In genomic region chr2:230986520-230987136, GRCh38 we compare ENCODE assay signal across 8 cellular contexts. TPM values are rescaled to one million over a fixed set of nuclear protein-coding genes. Genes with fewer than 3 reads are reported as not detected.
A peak's percentile ranks its signal among the peaks of the same experiment; 100 is the strongest.
DNase-seq lines count a peak whose midpoint lies in the region; ATAC-seq, FAIRE-seq and TF ChIP-seq lines count a peak whose summit lies in the region.

No MANE protein-coding gene starts in this region.

- peak overlapping the region; percentile 61; the same call in 1 of the 2 replicates for H2BK20ac ChIP-seq in H1 (ENCODE audit: low read length)

- H3K9ac ChIP-seq in MM.1S (ENCODE audit: low read length) (peak overlapping the region; percentile 30; the same call in 1 of the 2 replicates), H1 (replicated peaks in 1 of 4; ENCODE audit: extremely low read depth in 1 of 4, low read depth in 3 of 4, low read length in 3 of 4) (no peak overlapping the region)

- no peaks in the 10 kb centered on the region for H3K9me2 ChIP-seq in MM.1S (replicated peaks; ENCODE audit: insufficient read depth, low read length)

- H3K4me3 Mint-ChIP-seq in CD4-positive, alpha-beta memory T cell = peak overlapping the region; percentile 52 to 73 (median 63)

- H3K36me3 ChIP-seq in CD4-positive, alpha-beta memory T cell (ENCODE audit: insufficient read depth, low read length) = no peaks in the 10 kb centered on the region
- H3K36me3 ChIP-seq in MM.1S (replicated peaks; ENCODE audit: insufficient read depth, low read length) (no peaks in the 10 kb centered on the region), H1 (ENCODE audit: control insufficient read depth in 2 of 4, insufficient read depth in 4 of 4, low read length in 3 of 4) (no peaks in the 10 kb centered on the region), osteoblast (ENCODE audit: insufficient read depth, low read length) (no peaks in the 10 kb centered on the region)

- peak overlapping the region; percentile 25; the same call in 1 of the 2 replicates for H2AK5ac ChIP-seq in H1 (ENCODE audit: low read depth, low read length)

- H3K4me2 ChIP-seq in MM.1S (ENCODE audit: low read depth, low read length) = peak overlapping the region; percentile 99
- H3K4me2 ChIP-seq in H1 (ENCODE audit: insufficient read depth in 1 of 2, low read depth in 2 of 2, low read length in 2 of 2) = peak overlapping the region; percentile 0 to 70; a peak in 3 of 4 replicates
- peak overlapping the region; percentile 87 for H3K4me2 ChIP-seq in osteoblast (ENCODE audit: insufficient read depth, low read length)

- H3K23ac ChIP-seq in H1 (ENCODE audit: insufficient read length) = no peak overlapping the region

- H3K79me2 ChIP-seq in MM.1S (ENCODE audit: low read length) (no peaks in the 10 kb centered on the region), H1 (ENCODE audit: control insufficient read depth in 1 of 2, insufficient read depth in 2 of 2, low read length in 2 of 2) (no peaks in the 10 kb centered on the region), osteoblast (ENCODE audit: insufficient read depth, low read length) (no peaks in the 10 kb centered on the region)

- peak overlapping the region in 1 of 2 donors; percentile 63 for H3K4me3 ChIP-seq in CD4-positive, alpha-beta memory T cell (ENCODE audit: low read length in 2 of 2)
- peak overlapping the region; percentile 67 for H3K4me3 ChIP-seq in MM.1S (ENCODE audit: low read length)
- H3K4me3 ChIP-seq in H1 (ENCODE audit: extremely low read depth in 1 of 4, insufficient read depth in 2 of 4, low read depth in 3 of 4, low read length in 4 of 4) = peak overlapping the region in 3 of 4 experiments; percentile 30 to 52 (median 30); a peak in 6 of 8 replicates
- H3K4me3 ChIP-seq in osteoblast (ENCODE audit: insufficient read depth, low read length) = peak overlapping the region; percentile 64

- H3K4me1 ChIP-seq in CD4-positive, alpha-beta memory T cell (ENCODE audit: insufficient read depth, low read length) = peaks cover 24% of the 10 kb centered on the region
- H3K4me1 ChIP-seq in MM.1S (ENCODE audit: low read length) (no peaks in the 10 kb centered on the region), H1 (replicated peaks in 1 of 4; ENCODE audit: control insufficient read depth in 3 of 4, insufficient read depth in 4 of 4, low read length in 3 of 4) (peaks cover 0 to 11% (median 5%) of the 10 kb centered on the region in 4 experiments; a peak in 6 of 7 replicates), osteoblast (ENCODE audit: insufficient read depth, low read length) (peaks cover 4% of the 10 kb centered on the region)

- H2AFZ ChIP-seq in MM.1S (ENCODE audit: low read length) (peak overlapping the region; percentile 96), H1 (ENCODE audit: low read length) (peak overlapping the region; percentile 55; the same call in 1 of the 2 replicates), osteoblast (ENCODE audit: low read length) (peak overlapping the region; percentile 91)

- WGBS in H1 (ENCODE audit: extremely low coverage in 1 of 2, insufficient coverage in 1 of 2, insufficient read length in 1 of 2, insufficient replicate concordance in 2 of 2, low coverage in 1 of 2, low lambda C conversion rate in 2 of 2, missing lambda C conversion rate in 1 of 2), 2 experiments = 78% methylated on average over 13 of the region's 15 CpGs; no CpG with 5 or more reads in 1 of the 2 experiments

- TF ChIP-seq POLR2A in H1 (IDR thresholded peaks at IDR 0.05; ENCODE audit: control extremely low read depth in 1 of 2, low read depth in 2 of 2, low read length in 2 of 2) = no peak

- peak overlapping the region; percentile 87; the same call in 1 of the 2 replicates for H2BK12ac ChIP-seq in H1 (ENCODE audit: low read depth, low read length)

- POLR2A ChIA-PET in CD4-positive, alpha-beta memory T cell (lab: Charles Lee; ENCODE audit: partially characterized antibody) = interaction anchor here (0.6 to 2.2 kb wide), 10 partner anchors 61 to 162 kb away, joined by 3 to 14 read pairs (median 5); partner anchors contain the start of genes GPR55 and ITM2C
- POLR2A ChIA-PET in H1 (lab: Charles Lee; ENCODE audit: partially characterized antibody) = interaction anchor here (0.6 to 3.3 kb wide), 7 partner anchors 40 to 137 kb away, joined by 3 to 13 read pairs (median 4); partner anchors contain the start of gene GPR55

- peak overlapping the region; percentile 4 for H3K4ac ChIP-seq in H1 (replicated peaks; ENCODE audit: insufficient read length, low read depth, low read length)

- no peak for TF ChIP-seq EP300 in H1 (IDR thresholded peaks at IDR 0.05; ENCODE audit: borderline replicate concordance in 1 of 2, low read depth in 2 of 2, low read length in 2 of 2)

- peak overlapping the region; percentile 71 for H3K18ac ChIP-seq in H1 (ENCODE audit: extremely low read depth, low read length)

- intact Hi-C loops in CD4-positive, alpha-beta memory T cell (cut with micrococcal nuclease) = loop anchor here (1.0 kb wide), 4 partner anchors 62 to 162 kb away; no protein-coding TSS in a partner anchor

- FAIRE-seq in H1 (lab: Jason Lieb, UNC) = no peak

- no peaks in the 10 kb centered on the region for H3F3A ChIP-seq in MM.1S (ENCODE audit: insufficient read depth, low read length)

- no peak overlapping the region for H3K56ac ChIP-seq in H1 (replicated peaks; ENCODE audit: insufficient read length, low read depth, low read length)

- H3K36me3 Mint-ChIP-seq in CD4-positive, alpha-beta memory T cell = no peaks in the 10 kb centered on the region

- peak overlapping the region; percentile 64; the same call in 1 of the 2 replicates for H4K8ac ChIP-seq in H1 (ENCODE audit: extremely low read depth, insufficient read depth, low read length)

- no peaks in the 10 kb centered on the region for H3K27me3 ChIP-seq in CD4-positive, alpha-beta memory T cell (ENCODE audit: insufficient read depth, low read length)
- H3K27me3 ChIP-seq in MM.1S (replicated peaks; ENCODE audit: insufficient read depth, low read length) (no peaks in the 10 kb centered on the region), H1 (replicated peaks in 1 of 4; ENCODE audit: control insufficient read depth in 3 of 4, extremely low read depth in 1 of 4, insufficient read depth in 3 of 4, low read length in 3 of 4) (peaks cover 0 to 4% (median 2%) of the 10 kb centered on the region in 4 experiments; a peak in 3 of 7 replicates), osteoblast (ENCODE audit: insufficient read depth, low read length) (peaks cover 6% of the 10 kb centered on the region)

- CTCF ChIA-PET in CD4-positive, alpha-beta memory T cell (lab: Charles Lee; ENCODE audit: partially characterized antibody) = interaction anchor here (0.6 to 8.4 kb wide), 25 partner anchors 9 to 168 kb away, joined by 3 to 256 read pairs (median 5); partner anchors contain the start of genes GPR55 and SPATA3
- CTCF ChIA-PET in H1 (lab: Charles Lee; ENCODE audit: partially characterized antibody) = interaction anchor here (0.9 to 11.0 kb wide), 32 partner anchors 13 to 178 kb away, joined by 3 to 136 read pairs (median 6); partner anchors contain the start of genes GPR55 and PSMD1

- H3K27me3 Mint-ChIP-seq in CD4-positive, alpha-beta memory T cell = peaks cover 3 to 6% of the 10 kb centered on the region in 2 donors

- no peak for TF ChIP-seq CTCF in MM.1S (IDR thresholded peaks at IDR 0.05; ENCODE audit: low read length)
- TF ChIP-seq CTCF in H1 (IDR thresholded peaks at IDR 0.05; ENCODE audit: control extremely low read depth in 1 of 3, insufficient read depth in 1 of 3, low read depth in 1 of 3, low read length in 3 of 3) = no peak
- TF ChIP-seq CTCF in osteoblast (IDR thresholded peaks at IDR 0.05; ENCODE audit: extremely low read depth, low read depth, low read length) = no peak

- H4K20me1 ChIP-seq in MM.1S (ENCODE audit: insufficient read depth, low read length) (no peaks in the 10 kb centered on the region), H1 (replicated peaks in 1 of 2; ENCODE audit: control insufficient read depth in 1 of 2, insufficient read depth in 2 of 2, low read length in 2 of 2) (no peaks in the 10 kb centered on the region), osteoblast (ENCODE audit: insufficient read depth, low read length) (no peaks in the 10 kb centered on the region)

- H3K27ac ChIP-seq in CD4-positive, alpha-beta memory T cell (ENCODE audit: low read depth, low read length) = no peak overlapping the region
- H3K27ac ChIP-seq in MM.1S (ENCODE audit: low read length) (no peak overlapping the region), H1 (ENCODE audit: low read depth, low read length) (no peak overlapping the region), osteoblast (ENCODE audit: low read depth, low read length) (no peak overlapping the region)

- no peaks in the 10 kb centered on the region for H3K9me3 Mint-ChIP-seq in CD4-positive, alpha-beta memory T cell

- no peaks in the 10 kb centered on the region; the same call in 1 of the 2 replicates for H3K23me2 ChIP-seq in H1 (ENCODE audit: low read depth, low read length)

- peak in 1 of 5 donors; percentile 14 for DNase-seq in CD4-positive, alpha-beta memory T cell
- DNase-seq in MM.1S (no peak), H1 (ENCODE audit: low read depth in 1 of 2, low spot score in 2 of 2) (no peak), osteoblast (ENCODE audit: insufficient read length, low spot score, missing footprints) (peak; percentile 82), NAMALWA (ENCODE audit: low spot score) (no peak), RKO (ENCODE audit: low spot score) (no peak)

- peaks cover 12 to 28% (median 21%) of the 10 kb centered on the region in 4 donors for H3K4me1 Mint-ChIP-seq in CD4-positive, alpha-beta memory T cell

- ATAC-seq in HG02623 (IDR thresholded peaks at IDR 0.05; ENCODE audit: unreplicated experiment) = no peak
- ATAC-seq in activated CD4-positive, CD25-positive, alpha-beta regulatory T cell treated with anti-CD3 and anti-CD28 coated beads, Interleukin-2, amount 50 U/mL, for 24 hours = no peak

- H2BK5ac ChIP-seq in H1 (ENCODE audit: low read depth, low read length) = peak overlapping the region; percentile 32; the same call in 1 of the 2 replicates

- peak overlapping the region in 2 of 7 donors; percentile 41 to 74 for H3K27ac Mint-ChIP-seq in CD4-positive, alpha-beta memory T cell

- H2BK15ac ChIP-seq in H1 (ENCODE audit: low read length) = peak overlapping the region; percentile 88; the same call in 1 of the 2 replicates

- TF ChIP-seq RAD21 in H1 (IDR thresholded peaks at IDR 0.05 in 1 of 2, conservative IDR thresholded peaks at IDR 0.05 in 1 of 2; ENCODE audit: low read depth in 2 of 2, low read length in 2 of 2) = no peak

- H3K79me1 ChIP-seq in H1 (ENCODE audit: low read depth, low read length) = no peaks in the 10 kb centered on the region

- no peak overlapping the region for H4K5ac ChIP-seq in H1 (ENCODE audit: insufficient read length, low read depth, low read length)

- H3K14ac ChIP-seq in H1 (ENCODE audit: insufficient read length) = no peak overlapping the region

- H3K9me3 ChIP-seq in CD4-positive, alpha-beta memory T cell (ENCODE audit: control insufficient read depth in 1 of 2, low read length in 2 of 2) = no peaks in the 10 kb centered on the region
- H3K9me3 ChIP-seq in MM.1S (replicated peaks; ENCODE audit: insufficient read depth, low read length) (no peaks in the 10 kb centered on the region), H1 (ENCODE audit: insufficient read depth in 2 of 2, low read depth in 1 of 2, low read length in 1 of 2) (no peaks in the 10 kb centered on the region), osteoblast (ENCODE audit: low read depth, low read length) (no peaks in the 10 kb centered on the region)

- H4K91ac ChIP-seq in H1 (replicated peaks; ENCODE audit: insufficient read length, low read length) = peak overlapping the region; percentile 45

- H2BK120ac ChIP-seq in H1 (replicated peaks; ENCODE audit: low read depth, low read length) = no peak overlapping the region

RNA-seq across cellular contexts. Expression of gene SPATA3, which starts 9.3 kb away (rescaled TPM):
- total RNA-seq in CD4-positive, alpha-beta memory T cell = not detected
- not detected for polyA plus RNA-seq in CD4-positive, alpha-beta memory T cell
- not detected in 2 replicates for total RNA-seq in H1 (2021; fragmentation: NEBNext Ultra II Directional; extraction: Animal tissue kit (Norgen Biotek cat#: 25700))
- not detected in 2 replicates for polyA plus RNA-seq in H1 (2011; rRNA removed)
- polyA plus RNA-seq in H1 (2011; cell fraction: cytosol; rRNA removed) = not detected
- not detected for polyA plus RNA-seq in H1 (2011; cell fraction: nucleus; rRNA removed)
- polyA plus RNA-seq in H1 (2012, experiment 1 of 2) = not detected in 4 replicates
- not detected for polyA plus RNA-seq in H1 (2012, experiment 2 of 2)
- polyA plus RNA-seq in H1 (2013, experiment 1 of 2) = not detected
- not detected for polyA plus RNA-seq in H1 (2013, experiment 2 of 2)
- polyA minus RNA-seq in H1 (2011; rRNA and poly(A)+ RNA removed) = not detected in 2 replicates
- not detected for polyA minus RNA-seq in H1 (2011; cell fraction: cytosol; rRNA and poly(A)+ RNA removed)
- polyA minus RNA-seq in H1 (2011; cell fraction: nucleus; rRNA and poly(A)+ RNA removed) = not detected
- not detected in 2 replicates for total RNA-seq in osteoblast

RNA-seq across cellular contexts. Expression of gene C2orf72, which starts 50.7 kb away (rescaled TPM):
- total RNA-seq in CD4-positive, alpha-beta memory T cell = not detected
- not detected for polyA plus RNA-seq in CD4-positive, alpha-beta memory T cell
- total RNA-seq in H1 (2021; fragmentation: NEBNext Ultra II Directional; extraction: Animal tissue kit (Norgen Biotek cat#: 25700)) = 0.71 and 1.1 TPM in 2 replicates
- polyA plus RNA-seq in H1 (2011; rRNA removed) = 1.7 and 2.6 TPM in 2 replicates
- 3.8 TPM for polyA plus RNA-seq in H1 (2011; cell fraction: cytosol; rRNA removed)
- polyA plus RNA-seq in H1 (2011; cell fraction: nucleus; rRNA removed) = 6.2 TPM
- polyA plus RNA-seq in H1 (2012, experiment 1 of 2) = 1.6 to 2.1 TPM (median 1.9 TPM) in 4 replicates
- polyA plus RNA-seq in H1 (2012, experiment 2 of 2) = 1.8 TPM
- polyA plus RNA-seq in H1 (2013, experiment 1 of 2) = 0.93 TPM
- polyA plus RNA-seq in H1 (2013, experiment 2 of 2) = 0.68 TPM
- polyA minus RNA-seq in H1 (2011; rRNA and poly(A)+ RNA removed) = 1.9 and 2.1 TPM in 2 replicates
- 0.73 TPM for polyA minus RNA-seq in H1 (2011; cell fraction: cytosol; rRNA and poly(A)+ RNA removed)
- 1.1 TPM for polyA minus RNA-seq in H1 (2011; cell fraction: nucleus; rRNA and poly(A)+ RNA removed)
- not detected in 2 replicates for total RNA-seq in osteoblast

Comparison
In these comparisons a context has a peak if more than half of its experiments do, and no peak if none do; other contexts are left out.
1. H3K4me2 ChIP-seq: peak in every context shown above with its lines; median percentile 99 in MM.1S; 87 in osteoblast; 35 in H1.